In the genomic region with DNA sequence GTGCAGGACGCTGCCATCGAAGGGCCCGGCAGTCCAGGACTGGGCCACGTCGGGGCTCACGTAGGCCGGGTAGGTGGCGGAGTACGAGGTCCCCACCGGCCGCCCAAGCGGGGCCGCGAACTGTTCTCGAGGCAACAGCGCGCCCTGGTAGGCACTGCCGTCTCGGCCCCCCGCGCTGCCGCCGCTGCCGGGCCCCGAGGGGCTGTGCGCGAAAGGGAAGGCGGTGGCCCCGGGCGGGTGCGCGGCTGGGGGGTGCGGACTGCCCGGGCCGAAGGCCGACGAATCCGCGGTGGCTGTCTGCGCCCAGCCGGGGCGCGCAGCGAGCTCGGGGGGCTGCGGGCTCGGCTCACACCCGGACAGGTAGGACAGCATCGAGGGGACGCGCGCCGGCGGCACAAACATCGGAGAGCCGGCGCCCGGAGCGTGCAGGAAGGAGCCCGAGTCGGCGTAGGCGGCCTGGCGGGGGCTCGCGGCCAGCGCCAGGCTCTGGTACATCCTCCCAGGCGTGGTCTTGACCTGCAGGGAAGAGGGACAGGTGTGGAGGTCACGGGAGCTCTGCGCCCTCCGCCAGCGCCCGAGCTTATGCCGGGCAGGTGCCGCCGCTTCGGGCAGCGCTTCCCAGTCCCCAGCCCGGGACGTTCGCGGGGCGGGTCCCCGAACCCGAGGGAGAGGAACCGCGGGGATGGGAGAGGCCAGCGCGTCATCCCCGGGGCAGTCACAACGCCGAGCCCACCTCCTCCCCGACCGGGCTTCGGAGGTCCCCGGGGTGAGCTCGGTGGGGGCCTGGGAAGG, we compare ENCODE assay signal across 1 cellular context.
TF ChIP-seq lines count a peak whose summit lies in the region.

No MANE protein-coding gene starts in this region.

TF ChIP-seq in K562, 482 proteins besides CTCF, POLR2A, EP300 and RAD21:
- TF ChIP-seq, protein P1, sequence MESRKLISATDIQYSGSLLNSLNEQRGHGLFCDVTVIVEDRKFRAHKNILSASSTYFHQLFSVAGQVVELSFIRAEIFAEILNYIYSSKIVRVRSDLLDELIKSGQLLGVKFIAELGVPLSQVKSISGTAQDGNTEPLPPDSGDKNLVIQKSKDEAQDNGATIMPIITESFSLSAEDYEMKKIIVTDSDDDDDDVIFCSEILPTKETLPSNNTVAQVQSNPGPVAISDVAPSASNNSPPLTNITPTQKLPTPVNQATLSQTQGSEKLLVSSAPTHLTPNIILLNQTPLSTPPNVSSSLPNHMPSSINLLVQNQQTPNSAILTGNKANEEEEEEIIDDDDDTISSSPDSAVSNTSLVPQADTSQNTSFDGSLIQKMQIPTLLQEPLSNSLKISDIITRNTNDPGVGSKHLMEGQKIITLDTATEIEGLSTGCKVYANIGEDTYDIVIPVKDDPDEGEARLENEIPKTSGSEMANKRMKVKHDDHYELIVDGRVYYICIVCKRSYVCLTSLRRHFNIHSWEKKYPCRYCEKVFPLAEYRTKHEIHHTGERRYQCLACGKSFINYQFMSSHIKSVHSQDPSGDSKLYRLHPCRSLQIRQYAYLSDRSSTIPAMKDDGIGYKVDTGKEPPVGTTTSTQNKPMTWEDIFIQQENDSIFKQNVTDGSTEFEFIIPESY (CRISPR knock-in tag; IDR thresholded peaks at IDR 0.05), result peak; percentile 98
- TF ChIP-seq, protein P2, sequence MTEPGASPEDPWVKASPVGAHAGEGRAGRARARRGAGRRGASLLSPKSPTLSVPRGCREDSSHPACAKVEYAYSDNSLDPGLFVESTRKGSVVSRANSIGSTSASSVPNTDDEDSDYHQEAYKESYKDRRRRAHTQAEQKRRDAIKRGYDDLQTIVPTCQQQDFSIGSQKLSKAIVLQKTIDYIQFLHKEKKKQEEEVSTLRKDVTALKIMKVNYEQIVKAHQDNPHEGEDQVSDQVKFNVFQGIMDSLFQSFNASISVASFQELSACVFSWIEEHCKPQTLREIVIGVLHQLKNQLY (CRISPR knock-in tag; conservative IDR thresholded peaks at IDR 0.05), result no peak
